Comparison of ENCODE assay signal across 8 cellular contexts in genomic region chr11:80455818-80456217, GRCh38.
"Had no signal": no experiment of that assay in that cellular context is flagged by ENCODE, and none has a peak within 500 bp of the region (broad histone marks: within the 10 kb centered on the region; RNA-seq: fewer than 3 reads in every experiment).

No MANE protein-coding gene starts in this region.

- FAIRE-seq: H1, H54, HTR-8/SVneo had no signal

- H3K27ac ChIP-seq: GM23248, KMS-11 had no signal

- DNase-seq: GM23248, H9, HCEC 1CT, KBM-7 had no signal

- H2AFZ ChIP-seq: GM23248 had no signal

- H3K4me2 ChIP-seq: KMS-11 had no signal

- H3K4me3 ChIP-seq: GM23248 had no signal

- H3K9ac ChIP-seq: GM23248, KMS-11 had no signal
